Comparison of ENCODE assay signal across 1 cellular context in the genomic region with DNA sequence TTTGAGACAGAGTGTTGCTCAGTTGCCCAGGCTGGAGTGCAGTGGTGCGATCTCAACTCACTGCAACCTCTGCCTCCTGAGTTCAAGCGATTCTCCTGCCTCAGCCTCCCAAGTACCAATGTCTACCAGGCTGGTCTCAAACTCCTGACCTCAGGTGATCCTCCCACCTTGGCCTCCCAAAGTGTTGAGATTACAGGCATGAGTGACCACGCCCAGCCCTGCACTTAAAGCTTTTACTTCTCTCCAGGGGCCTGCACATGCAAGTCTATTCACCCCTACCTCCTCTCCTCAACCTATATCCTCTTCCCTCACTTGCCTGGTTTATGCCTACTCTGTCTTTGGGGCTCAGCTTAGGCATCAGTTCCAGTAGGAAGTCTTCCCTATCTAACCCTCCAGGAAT. TPM values are rescaled to one million over a fixed set of nuclear protein-coding genes. Genes with fewer than 3 reads are reported as not detected.
"Had no signal": no experiment of that assay in that cellular context is flagged by ENCODE, and none has a peak within 500 bp of the region (broad histone marks: within the 10 kb centered on the region; RNA-seq: fewer than 3 reads in every experiment).

No MANE protein-coding gene starts in this region.

RNA-seq across cellular contexts. Expression of gene FYB1, which starts 39.8 kb away (rescaled TPM):
- total RNA-seq: endodermal cell had no signal
